9 cellular contexts compared by ENCODE assay signal in the genomic region with DNA sequence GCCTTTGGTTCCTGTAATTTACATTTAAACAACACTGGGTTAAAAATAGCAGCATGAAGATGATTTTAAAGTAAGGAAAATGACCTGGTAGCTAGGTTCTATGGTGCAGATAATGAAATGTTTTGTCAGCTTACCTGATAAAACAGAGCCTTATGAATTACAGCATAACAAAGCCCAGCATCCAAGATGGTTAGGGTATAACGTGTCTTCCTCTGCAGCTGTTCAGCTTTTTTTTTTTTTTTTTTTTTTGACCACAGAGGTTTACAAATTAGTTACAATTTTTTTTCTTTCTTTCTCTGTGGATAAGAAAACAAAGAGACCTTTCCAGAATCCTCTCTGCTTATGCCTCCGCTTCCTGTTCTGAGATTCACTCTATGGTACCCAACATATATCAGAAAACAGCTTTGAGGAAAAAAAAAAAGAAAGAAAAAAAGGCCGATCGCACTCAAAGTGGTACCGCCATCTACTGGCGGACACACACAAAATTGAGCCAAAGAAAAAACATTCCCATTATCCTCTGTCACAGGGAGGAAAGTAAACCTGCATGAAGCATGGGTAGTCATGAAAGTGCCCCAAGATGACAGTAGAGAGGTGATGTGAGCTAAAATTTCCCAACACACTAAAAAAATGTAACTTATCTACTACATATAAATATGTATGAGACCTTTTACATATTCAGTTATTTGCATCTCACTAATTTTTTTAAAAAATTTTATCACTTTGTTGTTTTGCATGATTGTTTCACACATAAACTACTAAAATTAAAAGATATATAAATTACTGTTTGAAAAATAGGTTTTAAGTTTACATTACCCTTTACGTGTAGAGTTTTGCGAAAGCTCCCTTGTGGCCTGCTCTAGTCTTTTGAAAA. TPM values are rescaled to one million over a fixed set of nuclear protein-coding genes. Genes with fewer than 3 reads are reported as not detected.
A peak's percentile ranks its signal among the peaks of the same experiment; 100 is the strongest.
DNase-seq lines count a peak whose midpoint lies in the region; ATAC-seq and TF ChIP-seq lines count a peak whose summit lies in the region.
"Had no signal": no experiment of that assay in that cellular context is flagged by ENCODE, and none has a peak within 500 bp of the region (broad histone marks: within the 10 kb centered on the region; RNA-seq: fewer than 3 reads in every experiment).

A gene (minus strand): TSS at position 362 of the 871 bp plus-strand sequence. CDS start 27,656 bp downstream, outside the sequence.

- BruUV-seq in A673 (replicated peaks; lab: Mats Ljungman, UMichigan), result no TSS peak

- H3K27ac ChIP-seq in A673 (ENCODE audit: low read depth, low read length, poor library complexity, severe bottlenecking), result no peak within 1 kb of the TSS
- H3K27ac ChIP-seq: skin epidermis had no signal

- intact Hi-C loops in A673 (cut with micrococcal nuclease; ENCODE audit: unreplicated experiment), result loop anchor here (1.0 to 5.0 kb wide), 2 partner anchors 187 to 467 kb away; no protein-coding TSS in a partner anchor

- no peaks in the 10 kb centered on the region for H3K36me3 ChIP-seq in A673 (ENCODE audit: insufficient read depth, low read length, poor library complexity, severe bottlenecking)

- TF ChIP-seq CTCF in A673 (conservative IDR thresholded peaks at IDR 0.05; ENCODE audit: low read depth, low read length) (peak; percentile 88), GM10248 (IDR thresholded peaks at IDR 0.05; ENCODE audit: control extremely low read depth, extremely low read depth, low read depth, missing control alignments) (peak; percentile 70), foreskin fibroblast (IDR thresholded peaks at IDR 0.05; ENCODE audit: low read depth, low read length) (peak; percentile 79)

- peak; percentile 62 for ATAC-seq in HG02588 (IDR thresholded peaks at IDR 0.05; ENCODE audit: unreplicated experiment)
- peak; percentile 84 for ATAC-seq in SK-N-SH treated with all-trans-retinoic acid at 6 μM for 48 hours

- CTCF ChIA-PET in A673 (lab: Charles Lee), result interaction anchor here (0.6 to 2.8 kb wide), 22 partner anchors 22 to 578 kb away, joined by 3 to 34 read pairs (median 4); a partner anchor contains a TSS
- CTCF ChIA-PET in GM10248 (lab: Yijun Ruan, JAX), result interaction anchor here (1.2 to 5.8 kb wide), 18 partner anchors 9 to 670 kb away, joined by 3 to 89 read pairs (median 6); no protein-coding TSS in a partner anchor

- peak; percentile 73 for DNase-seq in A673 (ENCODE audit: low spot score)
- DNase-seq in GM10248 (ENCODE audit: extremely low spot score), result peak; percentile 4
- DNase-seq in NCI-H1105 (lab: John Stamatoyannopoulos, UW), result peak; percentile 53
- peak; percentile 10 to 65 for DNase-seq in foreskin fibroblast
- peak; percentile 64 for DNase-seq in pons (ENCODE audit: low spot score)
- no peak for DNase-seq in activated CD4-positive, CD25-positive, alpha-beta regulatory T cell treated with anti-CD3 and anti-CD28 coated beads, Interleukin-2, amount 50 U/mL, for 72 hours

- no peaks in the 10 kb centered on the region for H3K27me3 ChIP-seq in A673 (replicated peaks; ENCODE audit: insufficient read depth, low read depth, low read length, poor library complexity)

- POLR2A ChIA-PET in A673 (lab: Charles Lee; ENCODE audit: low non-redundant PET), result no interaction called here
- POLR2A ChIA-PET in GM10248 (lab: Yijun Ruan, JAX), result no interaction called here

- H3K4me3 ChIP-seq in A673 (ENCODE audit: low read depth, low read length, poor library complexity, severe bottlenecking) (no peak within 1 kb of the TSS), foreskin fibroblast (ENCODE audit: low read depth in 1 of 2, low read length in 2 of 2) (no peak within 1 kb of the TSS)
- H3K4me3 ChIP-seq: skin epidermis had no signal

- no peaks in the 10 kb centered on the region for H3K4me1 ChIP-seq in A673 (ENCODE audit: insufficient read depth, low read length, poor library complexity, severe bottlenecking)

- H3K9me3 ChIP-seq in A673 (ENCODE audit: low read depth, low read length, poor library complexity, severe bottlenecking), result no peaks in the 10 kb centered on the region

TF ChIP-seq in SK-N-SH treated with all-trans-retinoic acid at 6 μM for 48 hours, 23 proteins besides CTCF, POLR2A, EP300 and RAD21:
- TF ChIP-seq, protein P1, sequence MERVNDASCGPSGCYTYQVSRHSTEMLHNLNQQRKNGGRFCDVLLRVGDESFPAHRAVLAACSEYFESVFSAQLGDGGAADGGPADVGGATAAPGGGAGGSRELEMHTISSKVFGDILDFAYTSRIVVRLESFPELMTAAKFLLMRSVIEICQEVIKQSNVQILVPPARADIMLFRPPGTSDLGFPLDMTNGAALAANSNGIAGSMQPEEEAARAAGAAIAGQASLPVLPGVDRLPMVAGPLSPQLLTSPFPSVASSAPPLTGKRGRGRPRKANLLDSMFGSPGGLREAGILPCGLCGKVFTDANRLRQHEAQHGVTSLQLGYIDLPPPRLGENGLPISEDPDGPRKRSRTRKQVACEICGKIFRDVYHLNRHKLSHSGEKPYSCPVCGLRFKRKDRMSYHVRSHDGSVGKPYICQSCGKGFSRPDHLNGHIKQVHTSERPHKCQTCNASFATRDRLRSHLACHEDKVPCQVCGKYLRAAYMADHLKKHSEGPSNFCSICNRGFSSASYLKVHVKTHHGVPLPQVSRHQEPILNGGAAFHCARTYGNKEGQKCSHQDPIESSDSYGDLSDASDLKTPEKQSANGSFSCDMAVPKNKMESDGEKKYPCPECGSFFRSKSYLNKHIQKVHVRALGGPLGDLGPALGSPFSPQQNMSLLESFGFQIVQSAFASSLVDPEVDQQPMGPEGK (CRISPR knock-in tag; IDR thresholded peaks at IDR 0.05; ENCODE audit: borderline replicate concordance), result no peak
- TF ChIP-seq, protein P2, sequence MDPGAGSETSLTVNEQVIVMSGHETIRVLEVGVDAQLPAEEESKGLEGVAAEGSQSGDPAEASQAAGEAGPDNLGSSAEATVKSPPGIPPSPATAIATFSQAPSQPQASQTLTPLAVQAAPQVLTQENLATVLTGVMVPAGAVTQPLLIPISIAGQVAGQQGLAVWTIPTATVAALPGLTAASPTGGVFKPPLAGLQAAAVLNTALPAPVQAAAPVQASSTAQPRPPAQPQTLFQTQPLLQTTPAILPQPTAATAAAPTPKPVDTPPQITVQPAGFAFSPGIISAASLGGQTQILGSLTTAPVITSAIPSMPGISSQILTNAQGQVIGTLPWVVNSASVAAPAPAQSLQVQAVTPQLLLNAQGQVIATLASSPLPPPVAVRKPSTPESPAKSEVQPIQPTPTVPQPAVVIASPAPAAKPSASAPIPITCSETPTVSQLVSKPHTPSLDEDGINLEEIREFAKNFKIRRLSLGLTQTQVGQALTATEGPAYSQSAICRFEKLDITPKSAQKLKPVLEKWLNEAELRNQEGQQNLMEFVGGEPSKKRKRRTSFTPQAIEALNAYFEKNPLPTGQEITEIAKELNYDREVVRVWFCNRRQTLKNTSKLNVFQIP (CRISPR knock-in tag; IDR thresholded peaks at IDR 0.05; ENCODE audit: borderline replicate concordance, low read depth), result no peak
- TF ChIP-seq ZNF565 (CRISPR knock-in tag; conservative IDR thresholded peaks at IDR 0.05; ENCODE audit: low read depth), result no peak
- no peak for TF ChIP-seq PPARA (CRISPR knock-in tag; IDR thresholded peaks at IDR 0.05; ENCODE audit: borderline replicate concordance)
- TF ChIP-seq TCF4 (CRISPR knock-in tag; IDR thresholded peaks at IDR 0.05; ENCODE audit: borderline replicate concordance), result no peak
- no peak for TF ChIP-seq ZC3H10 (CRISPR knock-in tag; IDR thresholded peaks at IDR 0.05)
- no peak for TF ChIP-seq ARNTL (CRISPR knock-in tag; IDR thresholded peaks at IDR 0.05; ENCODE audit: borderline replicate concordance, low read depth)
- no peak for TF ChIP-seq ISL1 (CRISPR knock-in tag; IDR thresholded peaks at IDR 0.05)
- TF ChIP-seq RARB (CRISPR knock-in tag; IDR thresholded peaks at IDR 0.05), result no peak
- no peak for TF ChIP-seq ZNF70 (CRISPR knock-in tag; IDR thresholded peaks at IDR 0.05)
- TF ChIP-seq, protein P3, sequence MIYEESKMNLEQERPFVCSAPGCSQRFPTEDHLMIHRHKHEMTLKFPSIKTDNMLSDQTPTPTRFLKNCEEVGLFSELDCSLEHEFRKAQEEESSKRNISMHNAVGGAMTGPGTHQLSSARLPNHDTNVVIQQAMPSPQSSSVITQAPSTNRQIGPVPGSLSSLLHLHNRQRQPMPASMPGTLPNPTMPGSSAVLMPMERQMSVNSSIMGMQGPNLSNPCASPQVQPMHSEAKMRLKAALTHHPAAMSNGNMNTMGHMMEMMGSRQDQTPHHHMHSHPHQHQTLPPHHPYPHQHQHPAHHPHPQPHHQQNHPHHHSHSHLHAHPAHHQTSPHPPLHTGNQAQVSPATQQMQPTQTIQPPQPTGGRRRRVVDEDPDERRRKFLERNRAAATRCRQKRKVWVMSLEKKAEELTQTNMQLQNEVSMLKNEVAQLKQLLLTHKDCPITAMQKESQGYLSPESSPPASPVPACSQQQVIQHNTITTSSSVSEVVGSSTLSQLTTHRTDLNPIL (CRISPR knock-in tag; IDR thresholded peaks at IDR 0.05; ENCODE audit: low read depth), result no peak

RNA-seq across cellular contexts. Expression of the gene that starts here (rescaled TPM):
- 0.04 and 0.07 TPM in 2 replicates for total RNA-seq in A673 (2021)

Comparison
In these comparisons a context has a peak if more than half of its experiments do, and no peak if none do; other contexts are left out.
1. Peak in DNase-seq in A673; RNA of the gene not detected or under 1 TPM.